ENCODE assay signal across 25 cellular contexts in the genomic region with DNA sequence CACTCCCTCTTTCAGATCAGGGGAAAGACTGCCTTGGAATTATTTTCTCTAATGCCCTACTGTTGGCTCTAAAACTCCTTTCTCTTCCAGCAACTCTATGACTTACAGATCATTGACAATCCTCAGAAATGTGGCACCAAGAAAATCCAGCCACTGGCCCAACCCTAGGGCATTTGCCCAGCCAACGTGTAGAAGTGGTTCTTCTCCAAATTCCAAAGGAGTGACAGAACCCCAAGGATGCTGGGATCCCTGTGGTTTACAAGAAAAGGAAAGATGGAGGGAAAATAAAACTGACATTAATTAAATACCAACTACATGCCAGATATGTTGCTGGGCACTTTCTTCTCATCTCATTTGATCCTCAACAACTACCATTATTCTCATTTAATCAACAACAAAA.
"Had no signal": no experiment of that assay in that cellular context is flagged by ENCODE, and none has a peak within 500 bp of the region (broad histone marks: within the 10 kb centered on the region; RNA-seq: fewer than 3 reads in every experiment).

No MANE protein-coding gene starts in this region.

- DNase-seq: hippocampal formation; kidney glomerular epithelial cell; left cardiac atrium; lower lobe of right lung; mesendoderm; midbrain; mucosa of descending colon; naive thymus-derived CD4-positive, alpha-beta T cell; nucleus accumbens; pancreas; posterior cingulate gyrus; retina; right cardiac atrium; small intestine; spleen; stimulated activated CD4-positive, alpha-beta T cell treated with anti-CD3 and anti-CD28 coated beads, Interleukin-4, amount 100 ng/mL, for 24 hours; stimulated activated naive CD4-positive, alpha-beta T cell; substantia nigra; uterus had no signal

- H3K27ac ChIP-seq: lower lobe of right lung, pancreas, prostate gland, spleen, tibial nerve, uterus had no signal

- ATAC-seq: left cardiac atrium; left lobe of liver; lower lobe of right lung; mucosa of descending colon; naive thymus-derived CD4-positive, alpha-beta T cell; natural killer cell treated with Interleukin-12 subunit alpha and Interleukin-12 subunit beta and Interleukin-15 and Interleukin-18, amount 100 ng/mL, for 72 hours; pancreas; right cardiac atrium; sciatic nerve; stimulated activated effector memory CD8-positive, alpha-beta T cell treated with anti-CD3 and anti-CD28 coated beads, Interleukin-12 subunit alpha, Interleukin-12 subunit beta, amount 100 ng/mL, for 72 hours had no signal

- H3K4me1 ChIP-seq: lower lobe of right lung, pancreas, spleen, uterus had no signal

- H3K36me3 ChIP-seq: lower lobe of right lung, pancreas, prostate gland, spleen, tibial nerve, uterus had no signal

- H3K27me3 ChIP-seq: pancreas, tibial nerve, uterus had no signal

- H3K4me3 ChIP-seq: lower lobe of right lung, mucosa of descending colon, pancreas, prostate gland, spleen, tibial nerve, uterus had no signal

- H3K9me3 ChIP-seq: lower lobe of right lung, mucosa of descending colon, pancreas, prostate gland, spleen, tibial nerve, uterus had no signal
